Comparison of ENCODE assay signal across 8 cellular contexts in the genomic region with DNA sequence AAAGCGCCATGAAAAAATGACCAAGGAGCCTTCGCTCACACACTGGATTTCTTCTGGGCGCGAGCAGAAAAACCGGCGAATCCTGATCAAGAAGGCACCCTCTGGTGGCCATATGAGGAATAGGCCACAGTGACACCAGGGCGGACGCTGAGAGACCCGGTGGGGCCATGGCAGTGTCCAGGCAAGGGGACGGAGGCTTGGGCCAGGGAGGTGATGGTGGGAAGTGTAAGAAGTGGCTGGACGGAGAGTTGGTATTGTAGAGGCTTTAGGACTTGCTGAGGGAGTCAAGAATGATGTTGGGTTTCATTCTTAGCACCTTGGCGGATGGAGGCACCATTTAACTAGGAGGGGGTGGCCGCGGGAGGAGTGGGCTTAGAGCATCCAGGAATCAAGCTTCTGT. TPM values are rescaled to one million over a fixed set of nuclear protein-coding genes. Genes with fewer than 3 reads are reported as not detected.
DNase-seq lines count a peak whose midpoint lies in the region; ATAC-seq, FAIRE-seq and TF ChIP-seq lines count a peak whose summit lies in the region.

No MANE protein-coding gene starts in this region.

- BruUV-seq in K562 (replicated peaks; lab: Mats Ljungman, UMichigan), result no TSS peak

- H3K4me1 ChIP-seq in K562 (replicated peaks in 1 of 2; ENCODE audit: control insufficient read depth in 2 of 2, insufficient read depth in 2 of 2, low read length in 2 of 2), result peaks cover 4 to 15% of the 10 kb centered on the region in 2 experiments; a peak in 4 of 5 replicates
- H3K4me1 ChIP-seq in kidney (ENCODE audit: control insufficient read depth in 1 of 2, insufficient read depth in 1 of 2, low read depth in 1 of 2, low read length in 2 of 2), result no peaks in the 10 kb centered on the region

- H3K36me3 Mint-ChIP-seq in T-helper 1 cell treated with Interleukin-12 subunit alpha and Interleukin-12 subunit beta and Interleukin-4 antibody, amounts not matched to agents 30 μg/mL and 1 μg/mL, for 36 hours (ENCODE audit: low read depth), result peaks cover 1% of the 10 kb centered on the region

- H3K9ac ChIP-seq in K562 (ENCODE audit: insufficient read depth in 1 of 2, low read depth in 2 of 2, low read length in 2 of 2), result no peak overlapping the region
- no peak overlapping the region for H3K9ac ChIP-seq in kidney (ENCODE audit: low read length in 2 of 2)

- H3K27me3 ChIP-seq in K562 (ENCODE audit: control insufficient read depth in 2 of 2, insufficient read depth in 2 of 2, low read length in 2 of 2), result no peaks in the 10 kb centered on the region; a peak in 2 of 5 replicates

- WGBS in K562 (ENCODE audit: insufficient coverage, low coverage, missing lambda C conversion rate), result 13% methylated on average over 11 of the region's 14 CpGs

- no peaks in the 10 kb centered on the region for H4K20me1 ChIP-seq in K562 (replicated peaks; ENCODE audit: control insufficient read depth, insufficient read depth, low read length)

- peak; percentile 85 for DNase-seq in GM03348 (ENCODE audit: low spot score)
- peak; percentile 49 to 75 for DNase-seq in Kasumi-1 (lab: John Stamatoyannopoulos, UW)
- DNase-seq in K562 (ENCODE audit: extremely low read depth in 1 of 4, low spot score in 3 of 4), result peak; percentile 66 to 73 (median 70)
- no peak for DNase-seq in kidney
- peak; percentile 51 to 57 for DNase-seq in stimulated activated CD4-positive, alpha-beta T cell treated with anti-CD3 and anti-CD28 coated beads, Interleukin-4, amount 100 ng/mL, for 48 hours (ENCODE audit: low read depth in 2 of 2)

- H3K79me2 ChIP-seq in K562 (ENCODE audit: control insufficient read depth, insufficient read depth, low read length), result no peaks in the 10 kb centered on the region

- peak overlapping the region; percentile 50 for H3K27ac Mint-ChIP-seq in T-helper 1 cell treated with Interleukin-12 subunit alpha and Interleukin-12 subunit beta and Interleukin-4 antibody, amounts not matched to agents 30 μg/mL and 1 μg/mL, for 36 hours

- no peak overlapping the region for H3K27ac ChIP-seq in K562 (ENCODE audit: extremely low read depth, low read depth, low read length)
- H3K27ac ChIP-seq in kidney (ENCODE audit: low read depth in 2 of 2, low read length in 2 of 2), result no peak overlapping the region

- H3K4me3 Mint-ChIP-seq in T-helper 1 cell treated with Interleukin-12 subunit alpha and Interleukin-12 subunit beta and Interleukin-4 antibody, amounts not matched to agents 30 μg/mL and 1 μg/mL, for 36 hours, result no peak overlapping the region

- no peak overlapping the region; the same call in 1 of the 2 replicates for H3K4me2 ChIP-seq in K562 (ENCODE audit: insufficient read depth, low read length)

- H3K27me3 Mint-ChIP-seq in T-helper 1 cell treated with Interleukin-12 subunit alpha and Interleukin-12 subunit beta and Interleukin-4 antibody, amounts not matched to agents 30 μg/mL and 1 μg/mL, for 36 hours (ENCODE audit: low read depth), result peaks cover 8% of the 10 kb centered on the region

- H2AFZ ChIP-seq in K562 (ENCODE audit: low read depth, low read length), result 0 out of 2 replicates have a peak overlapping the region, but pooled peaks have one; percentile 38

- H3K9me3 Mint-ChIP-seq in T-helper 1 cell treated with Interleukin-12 subunit alpha and Interleukin-12 subunit beta and Interleukin-4 antibody, amounts not matched to agents 30 μg/mL and 1 μg/mL, for 36 hours, result peaks cover 9% of the 10 kb centered on the region

- H3K36me3 ChIP-seq in K562 (ENCODE audit: control insufficient read depth, insufficient read depth, low read length) (no peaks in the 10 kb centered on the region), kidney (ENCODE audit: control insufficient read depth in 1 of 2, insufficient read depth in 2 of 2, low read length in 2 of 2) (no peaks in the 10 kb centered on the region)

- TF ChIP-seq CTCF in K562 (IDR thresholded peaks at IDR 0.05 in 2 of 3, conservative IDR thresholded peaks at IDR 0.05 in 1 of 3; ENCODE audit: insufficient read depth in 2 of 3, low read depth in 1 of 3, low read length in 3 of 3) (peak; percentile 78 to 87 (median 85)), kidney (IDR thresholded peaks at IDR 0.05; ENCODE audit: borderline replicate concordance, extremely low read depth, insufficient read depth) (peak; percentile 75)

- no peak for TF ChIP-seq EP300 in K562 (IDR thresholded peaks at IDR 0.05; ENCODE audit: low read length)

- TF ChIP-seq RAD21 in K562 (CRISPR knock-in tag; conservative IDR thresholded peaks at IDR 0.05 in 1 of 2, IDR thresholded peaks at IDR 0.05 in 1 of 2), result peak; percentile 25 to 70

- no peak overlapping the region for H3K4me3 ChIP-seq in K562
- no peak overlapping the region for H3K4me3 ChIP-seq in kidney (ENCODE audit: low read length in 2 of 2)

- ATAC-seq in K562 (peak; percentile 80), GM19397 (IDR thresholded peaks at IDR 0.05; ENCODE audit: unreplicated experiment) (no peak), HG03378 (IDR thresholded peaks at IDR 0.05; ENCODE audit: unreplicated experiment) (no peak)

- POLR2A ChIA-PET in K562 (lab: Yijun Ruan, JAX), result interaction anchor here (0.8 to 1.0 kb wide), 2 partner anchors 8 to 10 kb away, joined by 3 read pairs; no protein-coding TSS in a partner anchor

- peak; percentile 84 for FAIRE-seq in K562 (lab: Jason Lieb, UNC)
- no peak for FAIRE-seq in kidney (lab: Jason Lieb, UNC)

- H3K9me3 ChIP-seq in K562 (replicated peaks; ENCODE audit: control insufficient read depth, insufficient read depth, low read depth, low read length) (peaks cover 4% of the 10 kb centered on the region; the same call in 1 of the 2 replicates), kidney (ENCODE audit: control insufficient read depth in 1 of 2, low read length in 2 of 2) (peaks cover 0 to 6% of the 10 kb centered on the region in 2 donors)

- TF ChIP-seq POLR2A in K562 (conservative IDR thresholded peaks at IDR 0.05), result no peak

- intact Hi-C loops in K562 (cut with micrococcal nuclease), result loop anchor here (2.0 kb wide), 1 partner anchor 62 kb away; no protein-coding TSS in a partner anchor
- intact Hi-C loops in kidney (cut with DNase I), result no loop called here

- peaks cover 32% of the 10 kb centered on the region for H3K4me1 Mint-ChIP-seq in T-helper 1 cell treated with Interleukin-12 subunit alpha and Interleukin-12 subunit beta and Interleukin-4 antibody, amounts not matched to agents 30 μg/mL and 1 μg/mL, for 36 hours (ENCODE audit: low read depth)

- in situ Hi-C loops in K562 (cut with MboI), result no loop called here

- H3K9me1 ChIP-seq in K562 (ENCODE audit: control insufficient read depth, insufficient read depth, low read length), result no peaks in the 10 kb centered on the region

- CTCF ChIA-PET in K562 (lab: Yijun Ruan, JAX; ENCODE audit: low intra/inter-chr PET ratio), result interaction anchor here (1.8 kb wide), 1 partner anchor 95 kb away, joined by 6 read pairs; no protein-coding TSS in a partner anchor

RNA-seq across cellular contexts. Expression of a gene that starts 16.9 kb away (rescaled TPM):
- 47.8 and 143 TPM in 2 replicates for total RNA-seq in K562 (2011; cell fraction: chromatin; rRNA removed; ENCODE audit: low replicate concordance)
- total RNA-seq in K562 (2011; cell fraction: nucleolus; rRNA removed), result 99.9 and 118 TPM in 2 replicates
- total RNA-seq in K562 (2011; cell fraction: nucleoplasm; rRNA removed), result 74.1 and 109 TPM in 2 replicates
- total RNA-seq in K562 (2014; rRNA removed) (40.4 and 59.3 TPM in 2 replicates), K562 (2014; rRNA removed; fragmentation: Illumina TruSeq; extraction: Trizol) (18.6 and 22.7 TPM in 2 replicates), K562 (2015; rRNA removed; fragmentation: Illumina TruSeq; extraction: Trizol) (45.1 and 50.1 TPM in 2 replicates), K562 (2021) (82.8 and 95.3 TPM in 2 replicates), kidney (38.6 TPM)
- polyA plus RNA-seq in K562 (2011; rRNA removed) (43.3 and 102 TPM in 2 replicates), K562 (2014; fragmentation: Illumina TruSeq; extraction: Trizol) (103 and 132 TPM in 2 replicates), K562 (2014; fragmentation: Nextera tagmentation; extraction: Ambion mirVana) (10 to 100 TPM; 25.4 to 26.8 TPM), K562 (2014; rRNA removed) (49.1 and 51.0 TPM in 2 replicates), kidney (ENCODE audit: insufficient read depth, low read depth, low replicate concordance) (4.5 TPM)
- polyA plus RNA-seq in K562 (2011; cell fraction: cytosol; rRNA removed), result 74.7 and 120 TPM in 2 replicates
- polyA plus RNA-seq in K562 (2011; cell fraction: nucleus; rRNA removed), result 95.0 and 171 TPM in 2 replicates
- polyA plus RNA-seq in K562 (2012), result 151 and 373 TPM in 2 replicates
- polyA minus RNA-seq in K562 (2011; rRNA and poly(A)+ RNA removed), result 25.1 and 30.5 TPM in 2 replicates
- polyA minus RNA-seq in K562 (2011; cell fraction: cytosol; rRNA and poly(A)+ RNA removed), result 62.2 and 68.9 TPM in 2 replicates
- 69.4 and 73.9 TPM in 2 replicates for polyA minus RNA-seq in K562 (2011; cell fraction: nucleus; rRNA and poly(A)+ RNA removed)

RNA-seq across cellular contexts. Expression of a gene that starts 21.4 kb away (rescaled TPM):
- total RNA-seq in K562 (2011; cell fraction: chromatin; rRNA removed; ENCODE audit: low replicate concordance), result 1.6 and 4.0 TPM in 2 replicates
- total RNA-seq in K562 (2011; cell fraction: nucleolus; rRNA removed), result 0.39 and 1.7 TPM in 2 replicates
- 1.1 and 1.5 TPM in 2 replicates for total RNA-seq in K562 (2011; cell fraction: nucleoplasm; rRNA removed)
- total RNA-seq in K562 (2014; rRNA removed), result 0.33 and 0.68 TPM in 2 replicates
- total RNA-seq in K562 (2014; rRNA removed; fragmentation: Illumina TruSeq; extraction: Trizol), result 0.10 and 0.18 TPM in 2 replicates
- 0.54 and 0.60 TPM in 2 replicates for total RNA-seq in K562 (2015; rRNA removed; fragmentation: Illumina TruSeq; extraction: Trizol)
- 0.58 and 0.75 TPM in 2 replicates for total RNA-seq in K562 (2021)
- polyA plus RNA-seq in K562 (2011; rRNA removed), result 2.0 and 2.5 TPM in 2 replicates
- polyA plus RNA-seq in K562 (2011; cell fraction: cytosol; rRNA removed), result 1.4 and 2.9 TPM in 2 replicates
- 6.2 and 14.7 TPM in 2 replicates for polyA plus RNA-seq in K562 (2011; cell fraction: nucleus; rRNA removed)
- 1.3 and 1.6 TPM in 2 replicates for polyA plus RNA-seq in K562 (2012)
- polyA plus RNA-seq in K562 (2014; fragmentation: Illumina TruSeq; extraction: Trizol), result 0.28 and 0.33 TPM in 2 replicates
- polyA plus RNA-seq in K562 (2014; fragmentation: Nextera tagmentation; extraction: Ambion mirVana), result under 1 TPM in 1 of 2 experiments, not detected in 1; 0.03 TPM
- polyA plus RNA-seq in K562 (2014; rRNA removed), result 0.73 and 1.1 TPM in 2 replicates
- polyA minus RNA-seq in K562 (2011; rRNA and poly(A)+ RNA removed), result 1.7 and 1.8 TPM in 2 replicates
- 1.6 TPM in 1 of 2 replicates, not detected in the other for polyA minus RNA-seq in K562 (2011; cell fraction: cytosol; rRNA and poly(A)+ RNA removed)
- polyA minus RNA-seq in K562 (2011; cell fraction: nucleus; rRNA and poly(A)+ RNA removed), result 1.6 and 2.6 TPM in 2 replicates
- 30.2 TPM for total RNA-seq in kidney
- polyA plus RNA-seq in kidney (ENCODE audit: insufficient read depth, low read depth, low replicate concordance), result 1.9 TPM

RNA-seq across cellular contexts. Expression of a gene that starts 48.7 kb away (rescaled TPM):
- 0.07 TPM in 1 of 2 replicates, not detected in the other for total RNA-seq in K562 (2011; cell fraction: chromatin; rRNA removed; ENCODE audit: low replicate concordance)
- total RNA-seq in K562 (2011; cell fraction: nucleolus; rRNA removed), result not detected in 2 replicates
- 0.07 TPM in 1 of 2 replicates, not detected in the other for total RNA-seq in K562 (2011; cell fraction: nucleoplasm; rRNA removed)
- total RNA-seq in K562 (2014; rRNA removed) (not detected in 2 replicates), K562 (2014; rRNA removed; fragmentation: Illumina TruSeq; extraction: Trizol) (not detected in 2 replicates), K562 (2015; rRNA removed; fragmentation: Illumina TruSeq; extraction: Trizol) (not detected in 2 replicates), K562 (2021) (not detected in 2 replicates), kidney (0.13 TPM)
- polyA plus RNA-seq in K562 (2011; rRNA removed) (0.03 TPM in 1 of 2 replicates, not detected in the other), K562 (2014; fragmentation: Illumina TruSeq; extraction: Trizol) (not detected in 2 replicates), K562 (2014; fragmentation: Nextera tagmentation; extraction: Ambion mirVana) (not detected), K562 (2014; rRNA removed) (not detected in 2 replicates), kidney (ENCODE audit: insufficient read depth, low read depth, low replicate concordance) (0.56 TPM)
- polyA plus RNA-seq in K562 (2011; cell fraction: cytosol; rRNA removed), result 0.01 and 0.03 TPM in 2 replicates
- 0.09 TPM in 1 of 2 replicates, not detected in the other for polyA plus RNA-seq in K562 (2011; cell fraction: nucleus; rRNA removed)
- polyA plus RNA-seq in K562 (2012), result 0.01 TPM in 1 of 2 replicates, not detected in the other
- not detected in 2 replicates for polyA minus RNA-seq in K562 (2011; rRNA and poly(A)+ RNA removed)
- not detected in 2 replicates for polyA minus RNA-seq in K562 (2011; cell fraction: cytosol; rRNA and poly(A)+ RNA removed)
- polyA minus RNA-seq in K562 (2011; cell fraction: nucleus; rRNA and poly(A)+ RNA removed), result not detected in 2 replicates
